In the genomic region with DNA sequence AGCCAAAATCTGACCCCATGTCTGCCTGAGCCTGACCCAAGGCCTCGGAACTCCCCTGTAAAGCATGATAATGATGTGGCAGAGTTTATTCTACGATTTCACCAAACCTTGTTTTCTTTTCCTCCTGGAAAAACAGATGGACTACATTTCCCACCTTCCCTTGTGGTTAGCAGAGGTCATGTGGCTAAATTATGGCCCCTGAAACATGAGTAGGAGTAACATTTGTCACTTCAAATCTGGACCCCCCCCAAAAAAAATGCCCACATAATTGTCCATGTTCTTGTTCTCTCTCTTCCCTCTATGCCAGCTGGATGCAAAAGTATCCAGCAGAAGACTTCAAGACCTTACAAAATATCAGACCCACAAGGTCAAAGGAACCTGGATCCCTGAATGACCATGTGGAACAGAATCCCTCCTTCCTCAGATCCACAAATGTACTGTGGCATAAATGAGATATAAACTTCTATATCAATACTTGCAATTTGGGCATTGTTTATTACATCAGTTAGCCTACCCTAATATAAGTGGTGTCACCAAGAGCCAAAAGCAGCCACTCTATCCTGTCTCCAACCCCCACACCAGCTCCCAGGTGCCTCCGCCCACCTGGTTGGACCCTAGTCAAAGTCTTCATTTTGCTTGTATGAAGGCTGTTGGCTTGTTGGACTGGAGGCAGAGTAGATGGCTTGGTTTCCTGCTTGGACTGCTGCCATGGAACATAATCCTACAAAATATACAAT, we compare ENCODE assay signal across 2 cellular contexts.
A peak's percentile ranks its signal among the peaks of the same experiment; 100 is the strongest.
TF ChIP-seq lines count a peak whose summit lies in the region.

No MANE protein-coding gene starts in this region.

TF ChIP-seq in IMR-90, 13 proteins besides CTCF, POLR2A, EP300 and RAD21:
- TF ChIP-seq MAZ (IDR thresholded peaks at IDR 0.05; ENCODE audit: borderline replicate concordance, low read depth, low read length), result no peak
- TF ChIP-seq NFE2L2 (IDR thresholded peaks at IDR 0.05; ENCODE audit: low read depth, low read length), result no peak
- no peak for TF ChIP-seq RCOR1 (IDR thresholded peaks at IDR 0.05; ENCODE audit: insufficient replicate concordance, low read length)
- TF ChIP-seq, protein P1, sequence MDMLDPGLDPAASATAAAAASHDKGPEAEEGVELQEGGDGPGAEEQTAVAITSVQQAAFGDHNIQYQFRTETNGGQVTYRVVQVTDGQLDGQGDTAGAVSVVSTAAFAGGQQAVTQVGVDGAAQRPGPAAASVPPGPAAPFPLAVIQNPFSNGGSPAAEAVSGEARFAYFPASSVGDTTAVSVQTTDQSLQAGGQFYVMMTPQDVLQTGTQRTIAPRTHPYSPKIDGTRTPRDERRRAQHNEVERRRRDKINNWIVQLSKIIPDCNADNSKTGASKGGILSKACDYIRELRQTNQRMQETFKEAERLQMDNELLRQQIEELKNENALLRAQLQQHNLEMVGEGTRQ (IDR thresholded peaks at IDR 0.05; ENCODE audit: low read depth, low read length), result no peak
- no peak for TF ChIP-seq CEBPB (IDR thresholded peaks at IDR 0.05; ENCODE audit: low read depth, low read length)
- TF ChIP-seq, protein P2, sequence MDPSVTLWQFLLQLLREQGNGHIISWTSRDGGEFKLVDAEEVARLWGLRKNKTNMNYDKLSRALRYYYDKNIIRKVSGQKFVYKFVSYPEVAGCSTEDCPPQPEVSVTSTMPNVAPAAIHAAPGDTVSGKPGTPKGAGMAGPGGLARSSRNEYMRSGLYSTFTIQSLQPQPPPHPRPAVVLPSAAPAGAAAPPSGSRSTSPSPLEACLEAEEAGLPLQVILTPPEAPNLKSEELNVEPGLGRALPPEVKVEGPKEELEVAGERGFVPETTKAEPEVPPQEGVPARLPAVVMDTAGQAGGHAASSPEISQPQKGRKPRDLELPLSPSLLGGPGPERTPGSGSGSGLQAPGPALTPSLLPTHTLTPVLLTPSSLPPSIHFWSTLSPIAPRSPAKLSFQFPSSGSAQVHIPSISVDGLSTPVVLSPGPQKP (IDR thresholded peaks at IDR 0.05; ENCODE audit: borderline replicate concordance, low read depth, low read length), result no peak
- no peak for TF ChIP-seq MXI1 (IDR thresholded peaks at IDR 0.05; ENCODE audit: borderline replicate concordance, low read depth, low read length)
- no peak for TF ChIP-seq RFX5 (IDR thresholded peaks at IDR 0.05; ENCODE audit: low read depth, low read length)
- no peak for TF ChIP-seq BHLHE40 (IDR thresholded peaks at IDR 0.05; ENCODE audit: low read depth, low read length)
- TF ChIP-seq FOS (IDR thresholded peaks at IDR 0.05; ENCODE audit: low read depth, low read length), result no peak
- no peak for TF ChIP-seq CHD1 (IDR thresholded peaks at IDR 0.05; ENCODE audit: low read depth, low read length)
- TF ChIP-seq SMC3 (IDR thresholded peaks at IDR 0.05; ENCODE audit: low read depth, low read length), result no peak
- TF ChIP-seq MAFK (IDR thresholded peaks at IDR 0.05; ENCODE audit: low read depth, low read length), result no peak
TF ChIP-seq in IMR-90: peak in this region for 0.

TF ChIP-seq in K562, 482 proteins besides CTCF, POLR2A, EP300 and RAD21:
- TF ChIP-seq KLF13 (tag; IDR thresholded peaks at IDR 0.05; ENCODE audit: borderline replicate concordance, low read depth) (no peak), ATF1 (CRISPR knock-in tag; IDR thresholded peaks at IDR 0.05) (no peak), ATF1 (tag; IDR thresholded peaks at IDR 0.05) (no peak), RAD51 (IDR thresholded peaks at IDR 0.05; ENCODE audit: borderline replicate concordance, low read depth) (peak; percentile 24; the same call in 1 of the 2 replicates), MEF2D (tag; conservative IDR thresholded peaks at IDR 0.05; ENCODE audit: low read depth) (no peak), ZNF143 (CRISPR knock-in tag; IDR thresholded peaks at IDR 0.05) (0 out of 2 replicates have a peak, but pooled peaks have one; percentile 49), NR2C1 (IDR thresholded peaks at IDR 0.05) (0 out of 2 replicates have a peak, but pooled peaks have one; percentile 26), NR2C1 (tag; IDR thresholded peaks at IDR 0.05) (0 out of 2 replicates have a peak, but pooled peaks have one; percentile 16), NEUROD1 (IDR thresholded peaks at IDR 0.05; ENCODE audit: borderline replicate concordance, low read depth, low read length, partially characterized antibody) (no peak), CREB1 (IDR thresholded peaks at IDR 0.05) (no peak), CREB1 (CRISPR knock-in tag; IDR thresholded peaks at IDR 0.05) (no peak), TAL1 (IDR thresholded peaks at IDR 0.05) (no peak), SMARCA4 (IDR thresholded peaks at IDR 0.05) (no peak), SIX5 (IDR thresholded peaks at IDR 0.05; ENCODE audit: borderline replicate concordance in 1 of 2, insufficient read depth in 1 of 2, low read depth in 1 of 2, low read length in 2 of 2) (peak; percentile 25 to 28; a peak in 2 of 4 replicates), U2AF2 (optimal IDR thresholded peaks at IDR 0.05; ENCODE audit: low read depth, low read length) (no peak), HCFC1 (IDR thresholded peaks at IDR 0.05; ENCODE audit: low read depth, low read length) (peak; percentile 65), NFIC (IDR thresholded peaks at IDR 0.05) (peak; percentile 30; the same call in 1 of the 2 replicates), KHSRP (IDR thresholded peaks at IDR 0.05) (no peak)
- TF ChIP-seq, protein P3, sequence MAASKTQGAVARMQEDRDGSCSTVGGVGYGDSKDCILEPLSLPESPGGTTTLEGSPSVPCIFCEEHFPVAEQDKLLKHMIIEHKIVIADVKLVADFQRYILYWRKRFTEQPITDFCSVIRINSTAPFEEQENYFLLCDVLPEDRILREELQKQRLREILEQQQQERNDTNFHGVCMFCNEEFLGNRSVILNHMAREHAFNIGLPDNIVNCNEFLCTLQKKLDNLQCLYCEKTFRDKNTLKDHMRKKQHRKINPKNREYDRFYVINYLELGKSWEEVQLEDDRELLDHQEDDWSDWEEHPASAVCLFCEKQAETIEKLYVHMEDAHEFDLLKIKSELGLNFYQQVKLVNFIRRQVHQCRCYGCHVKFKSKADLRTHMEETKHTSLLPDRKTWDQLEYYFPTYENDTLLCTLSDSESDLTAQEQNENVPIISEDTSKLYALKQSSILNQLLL (CRISPR knock-in tag; IDR thresholded peaks at IDR 0.05; ENCODE audit: borderline replicate concordance), result no peak
- TF ChIP-seq, protein P1 (CRISPR knock-in tag; IDR thresholded peaks at IDR 0.05), result peak; percentile 52
